ENCODE assay signal across 9 cellular contexts in genomic region chr10:49534670-49535381, GRCh38. TPM values are rescaled to one million over a fixed set of nuclear protein-coding genes. Genes with fewer than 3 reads are reported as not detected.
DNase-seq lines count a peak whose midpoint lies in the region; ATAC-seq and TF ChIP-seq lines count a peak whose summit lies in the region.
"Had no signal": no experiment of that assay in that cellular context is flagged by ENCODE, and none has a peak within 500 bp of the region (broad histone marks: within the 10 kb centered on the region; RNA-seq: fewer than 3 reads in every experiment).

No MANE protein-coding gene starts in this region.

- peak overlapping the region; percentile 42 for H3K4me3 ChIP-seq in OCI-LY3 (ENCODE audit: low read length)
- H3K4me3 ChIP-seq in neuronal stem cell (ENCODE audit: low read length in 2 of 2), result no peak overlapping the region

- WGBS in neuronal stem cell (ENCODE audit: extremely low coverage in 2 of 2, insufficient read length in 2 of 2, insufficient replicate concordance in 1 of 2), 2 donors, result 100% methylated on average over 1 of the region's 9 CpGs; no CpG with 5 or more reads in 1 of the 2 donors

- H3K4me1 ChIP-seq in OCI-LY3 (ENCODE audit: low read length), result peaks cover 46% of the 10 kb centered on the region
- peaks cover 4 to 9% of the 10 kb centered on the region in 2 donors for H3K4me1 ChIP-seq in neuronal stem cell (ENCODE audit: control insufficient read depth in 2 of 2, insufficient read depth in 1 of 2, low read depth in 1 of 2, low read length in 2 of 2)

- intact Hi-C loops in activated CD8-positive, alpha-beta T cell treated with anti-CD3 and anti-CD28 coated beads for 36 hours (cut with micrococcal nuclease), result no loop called here
- intact Hi-C loops in Calu3 (cut with micrococcal nuclease; ENCODE audit: unreplicated experiment), result no loop called here

- no peak for TF ChIP-seq CTCF in activated CD8-positive, alpha-beta T cell treated with anti-CD3 and anti-CD28 coated beads for 36 hours (IDR thresholded peaks at IDR 0.05)
- TF ChIP-seq CTCF in OCI-LY3 (IDR thresholded peaks at IDR 0.05; ENCODE audit: low read depth, low read length) (no peak), Calu3 (IDR thresholded peaks at IDR 0.05; ENCODE audit: unreplicated experiment) (no peak)

- BruUV-seq in Calu3 (replicated peaks; lab: Mats Ljungman, UMichigan), result no TSS peak

- peaks cover 38% of the 10 kb centered on the region for H3K4me1 Mint-ChIP-seq in activated CD8-positive, alpha-beta T cell treated with anti-CD3 and anti-CD28 coated beads for 36 hours (ENCODE audit: low read depth)
- peaks cover 44% of the 10 kb centered on the region for H3K4me1 Mint-ChIP-seq in activated CD8-positive, alpha-beta T cell treated with anti-CD3 and anti-CD28 coated beads, Interleukin-2, amount 10 ng/mL, durations not matched to agents 7 days and 5 days (ENCODE audit: low read depth)
- H3K4me1 Mint-ChIP-seq in Calu3 (ENCODE audit: low read depth, unreplicated experiment), result peaks cover 13% of the 10 kb centered on the region

- peak overlapping the region; percentile 97 for H3K27ac ChIP-seq in OCI-LY3 (ENCODE audit: low read length)
- no peak overlapping the region for H3K27ac ChIP-seq in neuronal stem cell (replicated peaks; ENCODE audit: low read length)
- H3K27ac ChIP-seq: C4-2B had no signal

- H2AK5ac ChIP-seq in neuronal stem cell (ENCODE audit: low read depth, low read length), result no peak overlapping the region

- H3K4me2 ChIP-seq in OCI-LY3 (ENCODE audit: low read length) (peak overlapping the region; percentile 69), neuronal stem cell (ENCODE audit: insufficient read depth, low read length, poor library complexity, severe bottlenecking) (no peak overlapping the region)

- H4K20me1 ChIP-seq in OCI-LY3 (ENCODE audit: insufficient read depth, low read length), result no peaks in the 10 kb centered on the region

- DNase-seq in activated CD8-positive, alpha-beta T cell treated with anti-CD3 and anti-CD28 coated beads for 36 hours, result peak; percentile 43
- DNase-seq in activated CD8-positive, alpha-beta T cell treated with anti-CD3 and anti-CD28 coated beads, Interleukin-2, amount 10 ng/mL, durations not matched to agents 7 days and 5 days, result no peak
- DNase-seq in medulla oblongata (ENCODE audit: extremely low spot score) (peak; percentile 57), Calu3 (no peak), left lobe of liver (ENCODE audit: low spot score) (no peak), neuronal stem cell (ENCODE audit: low spot score) (no peak)

- H3K9me3 ChIP-seq in OCI-LY3 (ENCODE audit: insufficient read depth, low read length) (no peaks in the 10 kb centered on the region), neuronal stem cell (replicated peaks in 1 of 2; ENCODE audit: control insufficient read depth in 2 of 2, insufficient read depth in 1 of 2, low read depth in 1 of 2, low read length in 2 of 2) (peaks cover 0 to 2% of the 10 kb centered on the region in 2 donors)

- H3K18ac ChIP-seq in neuronal stem cell (ENCODE audit: low read length), result no peak overlapping the region

- no peak overlapping the region for H4K8ac ChIP-seq in neuronal stem cell (ENCODE audit: low read depth, low read length)

- no peak overlapping the region for H3K4ac ChIP-seq in neuronal stem cell (ENCODE audit: low read length)

- CTCF ChIA-PET in activated CD8-positive, alpha-beta T cell treated with anti-CD3 and anti-CD28 coated beads for 36 hours (lab: Charles Lee), result interaction anchor here (1.0 to 1.3 kb wide), 2 partner anchors 15 to 22 kb away, joined by 3 to 5 read pairs; no protein-coding TSS in a partner anchor
- CTCF ChIA-PET in activated CD8-positive, alpha-beta T cell treated with anti-CD3 and anti-CD28 coated beads, Interleukin-2, amount 10 ng/mL, durations not matched to agents 7 days and 5 days (lab: Charles Lee), result interaction anchor here (0.6 to 1.4 kb wide), 4 partner anchors 16 to 1087 kb away, joined by 3 to 11 read pairs (median 4); no protein-coding TSS in a partner anchor
- CTCF ChIA-PET in Calu3 (lab: Charles Lee), result interaction anchor here (0.6 kb wide), 1 partner anchor 46 kb away, joined by 3 read pairs; no protein-coding TSS in a partner anchor

- H3K14ac ChIP-seq in neuronal stem cell (ENCODE audit: low read length), result no peak overlapping the region

- no peak overlapping the region for H2BK5ac ChIP-seq in neuronal stem cell (ENCODE audit: low read length)

- peaks cover 3% of the 10 kb centered on the region for H3K79me1 ChIP-seq in neuronal stem cell (ENCODE audit: low read depth, low read length)

- H3K36me3 ChIP-seq in OCI-LY3 (replicated peaks; ENCODE audit: low read depth, low read length), result peaks cover 22% of the 10 kb centered on the region
- H3K36me3 ChIP-seq in neuronal stem cell (replicated peaks in 1 of 2; ENCODE audit: control insufficient read depth in 2 of 2, insufficient read depth in 2 of 2, low read length in 2 of 2), result peaks cover 6 to 38% of the 10 kb centered on the region in 2 donors

- H3K23ac ChIP-seq in neuronal stem cell (ENCODE audit: low read depth, low read length, poor library complexity), result no peak overlapping the region

- peak overlapping the region; percentile 74 for H3K27ac Mint-ChIP-seq in activated CD8-positive, alpha-beta T cell treated with anti-CD3 and anti-CD28 coated beads for 36 hours
- H3K27ac Mint-ChIP-seq in activated CD8-positive, alpha-beta T cell treated with anti-CD3 and anti-CD28 coated beads, Interleukin-2, amount 10 ng/mL, durations not matched to agents 7 days and 5 days, result no peak overlapping the region
- no peak overlapping the region for H3K27ac Mint-ChIP-seq in Calu3 (ENCODE audit: unreplicated experiment)

- no peak overlapping the region for H3K4me3 Mint-ChIP-seq in activated CD8-positive, alpha-beta T cell treated with anti-CD3 and anti-CD28 coated beads for 36 hours
- H3K4me3 Mint-ChIP-seq in activated CD8-positive, alpha-beta T cell treated with anti-CD3 and anti-CD28 coated beads, Interleukin-2, amount 10 ng/mL, durations not matched to agents 7 days and 5 days, result no peak overlapping the region
- H3K4me3 Mint-ChIP-seq in Calu3 (ENCODE audit: low read depth, unreplicated experiment), result no peak overlapping the region

- H2BK12ac ChIP-seq in neuronal stem cell (ENCODE audit: low read length), result no peak overlapping the region

- no peak overlapping the region for H2AFZ ChIP-seq in OCI-LY3 (ENCODE audit: low read depth, low read length)
- no peak overlapping the region for H2AFZ ChIP-seq in neuronal stem cell (ENCODE audit: low read length)

- ATAC-seq in activated CD8-positive, alpha-beta T cell treated with anti-CD3 and anti-CD28 coated beads for 36 hours, result peak; percentile 34
- no peak for ATAC-seq in activated CD8-positive, alpha-beta T cell treated with anti-CD3 and anti-CD28 coated beads, Interleukin-2, amount 10 ng/mL, durations not matched to agents 7 days and 5 days
- ATAC-seq in HG02763 (IDR thresholded peaks at IDR 0.05; ENCODE audit: unreplicated experiment) (peak; percentile 42), left lobe of liver (no peak)

- no peaks in the 10 kb centered on the region for H3K9me3 Mint-ChIP-seq in activated CD8-positive, alpha-beta T cell treated with anti-CD3 and anti-CD28 coated beads for 36 hours
- H3K9me3 Mint-ChIP-seq in activated CD8-positive, alpha-beta T cell treated with anti-CD3 and anti-CD28 coated beads, Interleukin-2, amount 10 ng/mL, durations not matched to agents 7 days and 5 days (ENCODE audit: insufficient read depth), result no peaks in the 10 kb centered on the region
- no peaks in the 10 kb centered on the region for H3K9me3 Mint-ChIP-seq in Calu3 (ENCODE audit: low read depth, unreplicated experiment)

- H3K79me2 ChIP-seq in OCI-LY3 (ENCODE audit: low read length), result peaks cover 52% of the 10 kb centered on the region

- no peak overlapping the region for H4K91ac ChIP-seq in neuronal stem cell (ENCODE audit: low read depth, low read length, poor library complexity)

- POLR2A ChIA-PET in activated CD8-positive, alpha-beta T cell treated with anti-CD3 and anti-CD28 coated beads for 36 hours (lab: Charles Lee), result no interaction called here
- POLR2A ChIA-PET in activated CD8-positive, alpha-beta T cell treated with anti-CD3 and anti-CD28 coated beads, Interleukin-2, amount 10 ng/mL, durations not matched to agents 7 days and 5 days (lab: Charles Lee), result interaction anchor here (0.5 to 0.9 kb wide), 3 partner anchors 19 to 791 kb away, joined by 3 read pairs; no protein-coding TSS in a partner anchor

- H3K27me3 ChIP-seq in OCI-LY3 (ENCODE audit: low read depth, low read length) (no peaks in the 10 kb centered on the region), neuronal stem cell (ENCODE audit: control insufficient read depth in 3 of 3, insufficient read depth in 3 of 3, low read depth in 1 of 3, low read length in 3 of 3) (peaks cover 0 to 5% (median 0%) of the 10 kb centered on the region in 3 experiments)

- H3K36me3 Mint-ChIP-seq in activated CD8-positive, alpha-beta T cell treated with anti-CD3 and anti-CD28 coated beads for 36 hours (ENCODE audit: low read depth), result peaks cover 26% of the 10 kb centered on the region
- peaks cover 30% of the 10 kb centered on the region for H3K36me3 Mint-ChIP-seq in activated CD8-positive, alpha-beta T cell treated with anti-CD3 and anti-CD28 coated beads, Interleukin-2, amount 10 ng/mL, durations not matched to agents 7 days and 5 days (ENCODE audit: low read depth)
- H3K36me3 Mint-ChIP-seq in Calu3 (ENCODE audit: insufficient read depth, unreplicated experiment), result peaks cover 24% of the 10 kb centered on the region

- peaks cover 3% of the 10 kb centered on the region for H3K27me3 Mint-ChIP-seq in activated CD8-positive, alpha-beta T cell treated with anti-CD3 and anti-CD28 coated beads for 36 hours
- H3K27me3 Mint-ChIP-seq in activated CD8-positive, alpha-beta T cell treated with anti-CD3 and anti-CD28 coated beads, Interleukin-2, amount 10 ng/mL, durations not matched to agents 7 days and 5 days (ENCODE audit: low read depth), result no peaks in the 10 kb centered on the region
- no peaks in the 10 kb centered on the region for H3K27me3 Mint-ChIP-seq in Calu3 (ENCODE audit: unreplicated experiment)

- no peak overlapping the region for H2BK120ac ChIP-seq in neuronal stem cell (ENCODE audit: low read depth, low read length)

- H2BK15ac ChIP-seq in neuronal stem cell (ENCODE audit: low read length), result no peak overlapping the region

- H3K9ac ChIP-seq in OCI-LY3 (ENCODE audit: low read length), result peak overlapping the region; percentile 62
- no peak overlapping the region for H3K9ac ChIP-seq in neuronal stem cell (ENCODE audit: low read depth, low read length, poor library complexity)

RNA-seq across cellular contexts. Expression of gene ERCC6, which starts 4.1 kb away (rescaled TPM):
- total RNA-seq in activated CD8-positive, alpha-beta T cell treated with anti-CD3 and anti-CD28 coated beads for 36 hours, result 10 to 100 TPM; 19.1 to 21.8 TPM
- total RNA-seq in activated CD8-positive, alpha-beta T cell treated with anti-CD3 and anti-CD28 coated beads, Interleukin-2, amount 10 ng/mL, durations not matched to agents 7 days and 5 days, result 10 to 100 TPM; 20.5 to 20.6 TPM
- total RNA-seq in Calu3 (2022) (25.7 and 32.0 TPM in 2 replicates), left lobe of liver (12.6 TPM)
- 4.3 TPM for polyA plus RNA-seq in neuronal stem cell (2013, experiment 1 of 2)
- polyA plus RNA-seq in neuronal stem cell (2013, experiment 2 of 2), result 3.9 TPM

Comparison
In these comparisons a context has a peak if more than half of its experiments do, and no peak if none do; other contexts are left out.
1. ATAC-seq: peak in activated CD8-positive, alpha-beta T cell treated with anti-CD3 and anti-CD28 coated beads for 36 hours (single experiment) and HG02763 (single experiment); none in activated CD8-positive, alpha-beta T cell treated with anti-CD3 and anti-CD28 coated beads, Interleukin-2, amount 10 ng/mL, durations not matched to agents 7 days and 5 days (single experiment) and left lobe of liver (single experiment).
2. DNase-seq: peak in activated CD8-positive, alpha-beta T cell treated with anti-CD3 and anti-CD28 coated beads for 36 hours (single experiment) and medulla oblongata (single experiment); none in activated CD8-positive, alpha-beta T cell treated with anti-CD3 and anti-CD28 coated beads, Interleukin-2, amount 10 ng/mL, durations not matched to agents 7 days and 5 days (single experiment), Calu3 (single experiment), left lobe of liver (single experiment) and neuronal stem cell (single experiment).